ENCODE assay signal across 25 cellular contexts in genomic region chr11:15920856-15921629, GRCh38.
DNase-seq lines count a peak whose midpoint lies in the region; ATAC-seq and TF ChIP-seq lines count a peak whose summit lies in the region.
"Had no signal": no experiment of that assay in that cellular context is flagged by ENCODE, and none has a peak within 500 bp of the region (broad histone marks: within the 10 kb centered on the region; RNA-seq: fewer than 3 reads in every experiment).

No MANE protein-coding gene starts in this region.

- H3K4me1 ChIP-seq in adipocyte (ENCODE audit: control insufficient read depth, insufficient read depth, low read length) (no peaks in the 10 kb centered on the region), left lung (no peaks in the 10 kb centered on the region)
- H3K4me1 ChIP-seq: esophagus squamous epithelium, prostate gland, thyroid gland had no signal

- H3K36me3 ChIP-seq in adipocyte (ENCODE audit: control insufficient read depth, insufficient read depth, low read length, severe bottlenecking) (no peaks in the 10 kb centered on the region), left lung (no peaks in the 10 kb centered on the region)
- H3K36me3 ChIP-seq: esophagus squamous epithelium, prostate gland, thyroid gland had no signal

- POLR2A ChIA-PET in GM10248 (lab: Yijun Ruan, JAX) = no interaction called here

- H3K4me3 ChIP-seq in adipocyte (ENCODE audit: low read length) (no peak overlapping the region), fibroblast of pulmonary artery (replicated peaks; ENCODE audit: low read depth, low read length) (no peak overlapping the region), left lung (no peak overlapping the region)
- H3K4me3 ChIP-seq: esophagus squamous epithelium, mucosa of descending colon, prostate gland, thyroid gland had no signal

- CTCF ChIA-PET in GM10248 (lab: Yijun Ruan, JAX) = interaction anchor here (1.0 to 1.6 kb wide), 5 partner anchors 9 to 72 kb away, joined by 3 read pairs; no protein-coding TSS in a partner anchor

- peaks cover 18% of the 10 kb centered on the region for H3K27me3 ChIP-seq in adipocyte (replicated peaks; ENCODE audit: control insufficient read depth, insufficient read depth, low read length)
- no peaks in the 10 kb centered on the region for H3K27me3 ChIP-seq in left lung
- H3K27me3 ChIP-seq: esophagus squamous epithelium, thyroid gland had no signal

- peak; percentile 38 for DNase-seq in adipocyte (ENCODE audit: low read depth)
- DNase-seq in fibroblast of pulmonary artery (ENCODE audit: low read depth) = peak; percentile 23
- DNase-seq in left lung = no peak
- DNase-seq in sciatic nerve (ENCODE audit: low spot score) = peak; percentile 22
- no peak for DNase-seq in SIG-M5 (lab: John Stamatoyannopoulos, UW)
- DNase-seq in GM10248 (ENCODE audit: extremely low spot score) = no peak
- DNase-seq in T-helper 1 cell = no peak
- DNase-seq: activated CD4-positive, alpha-beta T cell treated with anti-CD3 and anti-CD28 coated beads for 36 hours; activated naive CD4-positive, alpha-beta T cell treated with anti-CD3 and anti-CD28 coated beads, Interleukin-2, amount 50 U/mL, for 16 hours; activated T-cell treated with anti-CD3 and anti-CD28 coated beads, Interleukin-2, amount 50 U/mL, for 48 hours; aorta; CD8-positive, alpha-beta T cell; effector CD8-positive, alpha-beta T cell; esophagus squamous epithelium; HCEC 1CT; mucosa of descending colon; NCI-H1092; NCI-H187 treated with DMSO at 0.1 percent for 48 hours; NCI-H345; nephron progenitor cell; stimulated activated CD4-positive, alpha-beta T cell treated with anti-CD3 and anti-CD28 coated beads, Interleukin-4, amount 100 ng/mL, for 24 hours; stimulated activated naive CD8-positive, alpha-beta T cell treated with anti-CD3 and anti-CD28 coated beads, Interleukin-15, Interleukin-2, amounts not matched to agents 100 U/mL and 50 U/mL, for 24 hours; T-helper 17 cell; thyroid gland had no signal

- peak; percentile 41 for ATAC-seq in left lung
- ATAC-seq in sciatic nerve = no peak
- ATAC-seq: activated CD4-positive, alpha-beta T cell treated with anti-CD3 and anti-CD28 coated beads for 36 hours; CD8-positive, alpha-beta T cell; mucosa of descending colon; stimulated activated naive CD8-positive, alpha-beta T cell treated with anti-CD3 and anti-CD28 coated beads, Interleukin-15, Interleukin-2, amounts not matched to agents 100 U/mL and 50 U/mL, for 24 hours; T-helper 17 cell had no signal

- intact Hi-C loops in left lung (cut with DNase I) = no loop called here
- intact Hi-C loops in sciatic nerve (cut with DNase I) = no loop called here

- H3K27ac ChIP-seq in left lung = no peak overlapping the region
- H3K27ac ChIP-seq: esophagus squamous epithelium, prostate gland, thyroid gland had no signal

- no peak overlapping the region for H3K9ac ChIP-seq in adipocyte (ENCODE audit: low read length)

- TF ChIP-seq CTCF in fibroblast of pulmonary artery (IDR thresholded peaks at IDR 0.05; ENCODE audit: low read length, missing control alignments) (no peak), left lung (IDR thresholded peaks at IDR 0.05) (no peak), GM10248 (IDR thresholded peaks at IDR 0.05; ENCODE audit: control extremely low read depth, extremely low read depth, low read depth, missing control alignments) (no peak)

- H3K9me3 ChIP-seq in adipocyte (ENCODE audit: control insufficient read depth, low read length) (peaks cover 5% of the 10 kb centered on the region), left lung (no peaks in the 10 kb centered on the region)
- H3K9me3 ChIP-seq: esophagus squamous epithelium, mucosa of descending colon, prostate gland, thyroid gland had no signal

Comparison
In these comparisons a context has a peak if more than half of its experiments do, and no peak if none do; other contexts are left out.
1. DNase-seq: peak in adipocyte (single experiment), fibroblast of pulmonary artery (single experiment) and sciatic nerve (single experiment); none in left lung (0 of 2), SIG-M5 (single experiment), GM10248 (single experiment) and T-helper 1 cell (0 of 5).